In the genomic region with DNA sequence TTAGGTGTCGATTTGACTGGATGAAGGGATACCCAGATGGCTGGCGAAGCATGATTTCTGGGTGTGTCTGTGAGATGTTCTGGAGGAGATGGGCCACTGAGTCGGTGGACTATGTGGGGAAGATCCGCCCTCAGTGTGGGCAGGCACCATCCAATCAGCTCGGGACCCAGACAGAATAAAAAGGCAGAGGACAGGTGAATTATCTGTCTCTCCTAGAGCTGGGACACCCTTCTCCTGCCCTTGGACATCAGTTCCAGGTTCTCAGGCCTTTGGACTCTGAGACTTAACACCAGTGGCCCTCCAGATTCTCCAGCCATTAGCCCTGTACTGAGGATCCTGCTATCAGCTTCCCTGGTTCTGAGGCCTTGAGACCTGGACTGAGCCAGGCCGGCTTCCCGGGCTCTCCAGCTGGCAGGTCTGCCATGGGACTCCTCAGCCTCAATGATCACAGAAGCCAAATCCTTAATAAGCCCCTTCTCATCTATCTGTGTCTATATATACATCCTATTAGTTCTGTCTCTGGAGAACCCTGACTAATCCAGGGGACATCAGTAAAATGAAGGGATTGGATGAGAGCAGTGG, we compare ENCODE assay signal across 13 cellular contexts. TPM values are rescaled to one million over a fixed set of nuclear protein-coding genes. Genes with fewer than 3 reads are reported as not detected.
A peak's percentile ranks its signal among the peaks of the same experiment; 100 is the strongest.
DNase-seq lines count a peak whose midpoint lies in the region; ATAC-seq and TF ChIP-seq lines count a peak whose summit lies in the region.
"Had no signal": no experiment of that assay in that cellular context is flagged by ENCODE, and none has a peak within 500 bp of the region (broad histone marks: within the 10 kb centered on the region; RNA-seq: fewer than 3 reads in every experiment).

No MANE protein-coding gene starts in this region.

- H3K4me1 Mint-ChIP-seq in activated naive CD8-positive, alpha-beta T cell (ENCODE audit: low read depth), result no peaks in the 10 kb centered on the region
- H3K4me1 Mint-ChIP-seq in activated naive CD8-positive, alpha-beta T cell treated with anti-CD3 and anti-CD28 coated beads, Interleukin-2, amount 50 U/mL, for 24 hours, result no peaks in the 10 kb centered on the region
- H3K4me1 Mint-ChIP-seq in WTC11, result peaks cover 6% of the 10 kb centered on the region
- H3K4me1 Mint-ChIP-seq: B cell had no signal

- H3K4me3 Mint-ChIP-seq in activated naive CD8-positive, alpha-beta T cell, result no peak overlapping the region
- H3K4me3 Mint-ChIP-seq in activated naive CD8-positive, alpha-beta T cell treated with anti-CD3 and anti-CD28 coated beads, Interleukin-2, amount 50 U/mL, for 24 hours, result no peak overlapping the region
- no peak overlapping the region for H3K4me3 Mint-ChIP-seq in WTC11
- H3K4me3 Mint-ChIP-seq: B cell; CD4-positive, alpha-beta memory T cell; GM23338 had no signal

- TF ChIP-seq CTCF in WTC11 (IDR thresholded peaks at IDR 0.05), result no peak

- CTCF ChIA-PET in WTC11 (lab: Charles Lee), result interaction anchor here (1.1 to 1.8 kb wide), 3 partner anchors 14 to 233 kb away, joined by 3 to 9 read pairs (median 3); no protein-coding TSS in a partner anchor

- peak overlapping the region; percentile 2 for H3K27ac Mint-ChIP-seq in activated naive CD8-positive, alpha-beta T cell
- no peak overlapping the region for H3K27ac Mint-ChIP-seq in activated naive CD8-positive, alpha-beta T cell treated with anti-CD3 and anti-CD28 coated beads, Interleukin-2, amount 50 U/mL, for 24 hours
- no peak overlapping the region for H3K27ac Mint-ChIP-seq in WTC11
- H3K27ac Mint-ChIP-seq: B cell; CD4-positive, alpha-beta memory T cell; GM23338 had no signal

- no peaks in the 10 kb centered on the region for H3K9me3 Mint-ChIP-seq in activated naive CD8-positive, alpha-beta T cell (ENCODE audit: low read depth)
- no peaks in the 10 kb centered on the region for H3K9me3 Mint-ChIP-seq in activated naive CD8-positive, alpha-beta T cell treated with anti-CD3 and anti-CD28 coated beads, Interleukin-2, amount 50 U/mL, for 24 hours
- H3K9me3 Mint-ChIP-seq in WTC11, result no peaks in the 10 kb centered on the region
- H3K9me3 Mint-ChIP-seq: CD4-positive, alpha-beta memory T cell; GM23338 had no signal

- H3K27me3 Mint-ChIP-seq in activated naive CD8-positive, alpha-beta T cell, result peaks cover 10% of the 10 kb centered on the region
- H3K27me3 Mint-ChIP-seq in activated naive CD8-positive, alpha-beta T cell treated with anti-CD3 and anti-CD28 coated beads, Interleukin-2, amount 50 U/mL, for 24 hours, result peaks cover 9% of the 10 kb centered on the region
- H3K27me3 Mint-ChIP-seq in WTC11 (ENCODE audit: low read depth), result peaks cover 4% of the 10 kb centered on the region
- H3K27me3 Mint-ChIP-seq: B cell had no signal

- no peak for ATAC-seq in activated naive CD8-positive, alpha-beta T cell treated with anti-CD3 and anti-CD28 coated beads, Interleukin-2, amount 50 U/mL, for 24 hours
- ATAC-seq in WTC11 (no peak), HG02798 (IDR thresholded peaks at IDR 0.05; ENCODE audit: poor library complexity, unreplicated experiment) (no peak)
- ATAC-seq: GM23338 had no signal

- no peak for DNase-seq in activated naive CD8-positive, alpha-beta T cell treated with anti-CD3 and anti-CD28 coated beads, Interleukin-2, amount 50 U/mL, for 24 hours
- DNase-seq in WTC11 (ENCODE audit: low spot score) (peak; percentile 3), mesenteric fat pad (ENCODE audit: low spot score) (peak; percentile 39), ureter (ENCODE audit: low spot score) (peak; percentile 25), NCI-H2227 (lab: John Stamatoyannopoulos, UW; ENCODE audit: unreplicated experiment) (no peak)
- DNase-seq: C1 segment of cervical spinal cord; CD4-positive, alpha-beta memory T cell; DMS79; H7 had no signal

- H3K36me3 Mint-ChIP-seq in activated naive CD8-positive, alpha-beta T cell, result no peaks in the 10 kb centered on the region
- H3K36me3 Mint-ChIP-seq in activated naive CD8-positive, alpha-beta T cell treated with anti-CD3 and anti-CD28 coated beads, Interleukin-2, amount 50 U/mL, for 24 hours (ENCODE audit: low read depth), result no peaks in the 10 kb centered on the region
- no peaks in the 10 kb centered on the region for H3K36me3 Mint-ChIP-seq in WTC11
- H3K36me3 Mint-ChIP-seq: CD4-positive, alpha-beta memory T cell had no signal

- POLR2A ChIA-PET in WTC11 (lab: Charles Lee), result interaction anchor here (0.5 kb wide), 1 partner anchor 110 kb away, joined by 3 read pairs; no protein-coding TSS in a partner anchor

TF ChIP-seq in WTC11, 78 proteins besides CTCF, POLR2A, EP300 and RAD21 (continues in another document):
- TF ChIP-seq ZNF671 (CRISPR knock-in tag; IDR thresholded peaks at IDR 0.05) (no peak), FOXP4 (CRISPR knock-in tag; IDR thresholded peaks at IDR 0.05) (no peak), MXD4 (CRISPR knock-in tag; IDR thresholded peaks at IDR 0.05; ENCODE audit: borderline replicate concordance) (no peak), JAZF1 (CRISPR knock-in tag; IDR thresholded peaks at IDR 0.05) (no peak), ARID4B (CRISPR knock-in tag; IDR thresholded peaks at IDR 0.05; ENCODE audit: borderline replicate concordance) (no peak), GABPB1 (CRISPR knock-in tag; IDR thresholded peaks at IDR 0.05) (no peak), ZNF219 (CRISPR knock-in tag; IDR thresholded peaks at IDR 0.05; ENCODE audit: borderline replicate concordance) (no peak), ZNF281 (CRISPR knock-in tag; IDR thresholded peaks at IDR 0.05) (no peak), GRHL2 (CRISPR knock-in tag; IDR thresholded peaks at IDR 0.05; ENCODE audit: insufficient replicate concordance, severe bottlenecking) (no peak), ZNF396 (CRISPR knock-in tag; IDR thresholded peaks at IDR 0.05; ENCODE audit: borderline replicate concordance) (no peak)

RNA-seq across cellular contexts. Expression of gene PROC, which starts 11.7 kb away (rescaled TPM):
- 0.30 to 0.59 TPM (median 0.39 TPM) in 3 replicates for total RNA-seq in WTC11 (2021)
- total RNA-seq in mesenteric fat pad, result not detected
- not detected for total RNA-seq in ureter
- total RNA-seq: B cell; CD4-positive, alpha-beta memory T cell had no signal

RNA-seq across cellular contexts. Expression of gene MAP3K2, which starts 42.2 kb away (rescaled TPM):
- total RNA-seq in WTC11 (2021) (26.9 to 31.7 TPM (median 31.3 TPM) in 3 replicates), mesenteric fat pad (62.0 TPM), ureter (73.2 TPM)

Comparison
In these comparisons a context has a peak if more than half of its experiments do, and no peak if none do; other contexts are left out.
1. DNase-seq: peak in WTC11 (single experiment), mesenteric fat pad (single experiment) and ureter (single experiment); none in activated naive CD8-positive, alpha-beta T cell treated with anti-CD3 and anti-CD28 coated beads, Interleukin-2, amount 50 U/mL, for 24 hours (single experiment) and NCI-H2227 (single experiment).